ENCODE assay signal across 8 cellular contexts in genomic region chrX:150693782-150694574, GRCh38. TPM values are rescaled to one million over a fixed set of nuclear protein-coding genes. Genes with fewer than 3 reads are reported as not detected.
DNase-seq lines count a peak whose midpoint lies in the region; ATAC-seq and TF ChIP-seq lines count a peak whose summit lies in the region.

No MANE protein-coding gene starts in this region.

- H3K9me2 ChIP-seq in Loucy (replicated peaks; ENCODE audit: low read depth, low read length): no peaks in the 10 kb centered on the region

- peak overlapping the region; percentile 82 for H3K27ac Mint-ChIP-seq in T-helper 17 cell

- H3K9me3 ChIP-seq in HAP-1 (no peaks in the 10 kb centered on the region), Loucy (ENCODE audit: insufficient read depth, low read depth, low read length) (no peaks in the 10 kb centered on the region), T-helper 17 cell (ENCODE audit: control insufficient read depth, low read length, poor library complexity, severe bottlenecking) (no peaks in the 10 kb centered on the region), iPS-15b (ENCODE audit: control insufficient read depth, insufficient read depth, low read length) (no peaks in the 10 kb centered on the region), skeletal muscle tissue (ENCODE audit: control insufficient read depth in 3 of 3, low read length in 3 of 3) (peaks cover 0 to 3% (median 3%) of the 10 kb centered on the region in 3 donors)

- peak; percentile 43 for ATAC-seq in T-helper 17 cell

- peak overlapping the region; percentile 90 for H3K4me3 Mint-ChIP-seq in T-helper 17 cell

- H3K36me3 ChIP-seq in HAP-1 (replicated peaks): no peaks in the 10 kb centered on the region; the same call in 1 of the 2 replicates
- no peaks in the 10 kb centered on the region for H3K36me3 ChIP-seq in Loucy (ENCODE audit: insufficient read depth, low read length)
- no peaks in the 10 kb centered on the region for H3K36me3 ChIP-seq in iPS-15b (ENCODE audit: control insufficient read depth, insufficient read depth, low read length)
- H3K36me3 ChIP-seq in skeletal muscle tissue (ENCODE audit: control insufficient read depth in 3 of 3, insufficient read depth in 3 of 3, low read length in 3 of 3): no peaks in the 10 kb centered on the region

- H3K4me1 Mint-ChIP-seq in T-helper 17 cell: peaks cover 44% of the 10 kb centered on the region

- H3K4me1 ChIP-seq in HAP-1 (no peaks in the 10 kb centered on the region; the same call in 1 of the 2 replicates), Loucy (ENCODE audit: insufficient read depth, low read length, poor library complexity, severe bottlenecking) (peaks cover 40% of the 10 kb centered on the region), iPS-15b (ENCODE audit: control insufficient read depth, insufficient read depth, low read length) (no peaks in the 10 kb centered on the region), skeletal muscle tissue (ENCODE audit: control insufficient read depth in 3 of 3, insufficient read depth in 3 of 3, low read length in 3 of 3) (peaks cover 4 to 15% (median 15%) of the 10 kb centered on the region in 3 donors)

- H3K27me3 Mint-ChIP-seq in T-helper 17 cell: no peaks in the 10 kb centered on the region

- in situ Hi-C loops in HAP-1 (cut with MboI; ENCODE audit: low sequenced_read_pairs) (loop anchor here (25.0 kb wide), 1 partner anchor 732 kb away; no protein-coding TSS in a partner anchor), astrocyte of the spinal cord (cut with HindIII; ENCODE audit: low sequenced_read_pairs) (no loop called here)

- H3K79me2 ChIP-seq in Loucy (ENCODE audit: insufficient read depth, low read length): peaks cover 48% of the 10 kb centered on the region

- H3K4me3 ChIP-seq in GM12875 (ENCODE audit: low read depth, low read length) (peak overlapping the region; percentile 57), HAP-1 (peak overlapping the region; percentile 46), Loucy (ENCODE audit: low read length, poor library complexity, severe bottlenecking) (peak overlapping the region; percentile 83), astrocyte of the spinal cord (ENCODE audit: low read depth, low read length) (peak overlapping the region; percentile 54), iPS-15b (ENCODE audit: low read depth, low read length) (peak overlapping the region; percentile 53), skeletal muscle tissue (ENCODE audit: low read length in 3 of 3) (peak overlapping the region; percentile 65 to 69 (median 66))

- H3K36me3 Mint-ChIP-seq in T-helper 17 cell (ENCODE audit: low read depth): peaks cover 2% of the 10 kb centered on the region

- peak overlapping the region; percentile 66 for H3K9ac ChIP-seq in Loucy (ENCODE audit: low read depth, low read length, poor library complexity, severe bottlenecking)
- no peak overlapping the region for H3K9ac ChIP-seq in iPS-15b (ENCODE audit: low read depth, low read length)
- peak overlapping the region; percentile 57 to 77 (median 74) for H3K9ac ChIP-seq in skeletal muscle tissue (ENCODE audit: low read depth in 1 of 3, low read length in 3 of 3)

- no peak overlapping the region for H2AFZ ChIP-seq in Loucy (ENCODE audit: low read length)

- TF ChIP-seq CTCF in GM12875 (IDR thresholded peaks at IDR 0.05; ENCODE audit: borderline replicate concordance, insufficient read depth, low read depth, low read length) (no peak), Loucy (conservative IDR thresholded peaks at IDR 0.05; ENCODE audit: low read length) (no peak), astrocyte of the spinal cord (IDR thresholded peaks at IDR 0.05; ENCODE audit: low read depth, low read length) (no peak)

- no peaks in the 10 kb centered on the region for H3K27me3 ChIP-seq in HAP-1 (ENCODE audit: low read depth)
- H3K27me3 ChIP-seq in Loucy (ENCODE audit: insufficient read depth, low read length, poor library complexity, severe bottlenecking): no peaks in the 10 kb centered on the region
- H3K27me3 ChIP-seq in iPS-15b (ENCODE audit: control insufficient read depth, insufficient read depth, low read length): no peaks in the 10 kb centered on the region
- no peaks in the 10 kb centered on the region for H3K27me3 ChIP-seq in skeletal muscle tissue (ENCODE audit: control insufficient read depth in 3 of 3, insufficient read depth in 3 of 3, low read length in 3 of 3)

- peaks cover 11% of the 10 kb centered on the region for H4K20me1 ChIP-seq in Loucy (ENCODE audit: insufficient read depth, low read length, poor library complexity, severe bottlenecking)

- no peaks in the 10 kb centered on the region; the same call in 1 of the 2 replicates for H3F3A ChIP-seq in Loucy (ENCODE audit: low read depth)

- H3K27ac ChIP-seq in skeletal muscle tissue (ENCODE audit: low read depth, low read length): peak overlapping the region; percentile 68

- H3K4me2 ChIP-seq in Loucy (ENCODE audit: low read depth, low read length, poor library complexity, severe bottlenecking): peak overlapping the region; percentile 82

- DNase-seq in HAP-1 (ENCODE audit: low spot score in 2 of 2) (peak; percentile 33 to 84), T-helper 17 cell (peak; percentile 32 to 53 (median 53)), astrocyte of the spinal cord (ENCODE audit: low read depth, low spot score) (peak; percentile 29), kidney glomerular epithelial cell (lab: John Stamatoyannopoulos, UW) (no peak)

RNA-seq across cellular contexts. Expression of gene MTMR1, which starts 0.8 kb away (rescaled TPM):
- total RNA-seq in T-helper 17 cell: 10 to 100 TPM; 40.3 to 45.6 TPM
- 42.8 TPM for total RNA-seq in skeletal muscle tissue
